Comparison of ENCODE assay signal across 8 cellular contexts in the genomic region with DNA sequence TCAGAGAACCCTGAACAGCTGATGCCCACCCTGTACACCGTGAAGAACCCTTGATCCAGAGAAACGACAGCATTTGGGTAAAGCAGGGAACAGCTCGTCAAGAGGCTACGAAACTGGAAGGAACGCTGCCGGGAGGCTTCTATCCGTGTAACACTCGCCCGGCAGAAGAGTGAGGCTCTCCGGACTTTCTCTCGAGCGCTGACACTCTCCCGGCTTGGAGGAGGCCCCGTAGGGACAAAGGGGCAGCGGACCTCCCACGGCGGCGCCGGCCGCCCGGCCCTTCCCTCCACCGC. TPM values are rescaled to one million over a fixed set of nuclear protein-coding genes. Genes with fewer than 3 reads are reported as not detected.
DNase-seq lines count a peak whose midpoint lies in the region; ATAC-seq and TF ChIP-seq lines count a peak whose summit lies in the region.

No MANE protein-coding gene starts in this region.

- peaks cover 13% of the 10 kb centered on the region for H3F3A ChIP-seq in PC-3 (ENCODE audit: low read length, unreplicated experiment)

- intact Hi-C loops in PC-3 (cut with micrococcal nuclease) = loop anchor here (1.0 to 5.0 kb wide), 2 partner anchors 21 to 123 kb away; a partner anchor contains a TSS
- intact Hi-C loops in esophagus muscularis mucosa (cut with DNase I) = no loop called here

- TF ChIP-seq EP300 in esophagus muscularis mucosa (IDR thresholded peaks at IDR 0.05) = no peak

- H3K9ac ChIP-seq in PC-3 (ENCODE audit: low read length) (peak overlapping the region; percentile 93), rectal smooth muscle tissue (ENCODE audit: low read length) (peak overlapping the region; percentile 76)

- H4K20me1 ChIP-seq in PC-3 (ENCODE audit: low read length) = no peaks in the 10 kb centered on the region

- POLR2A ChIA-PET in PC-3 (lab: Charles Lee; ENCODE audit: unreplicated experiment) = no interaction called here

- H3K36me3 ChIP-seq in PC-3 (ENCODE audit: low read depth, low read length) = peaks cover 6% of the 10 kb centered on the region
- H3K36me3 ChIP-seq in esophagus muscularis mucosa = peaks cover 4 to 61% (median 52%) of the 10 kb centered on the region in 4 donors
- peaks cover 10% of the 10 kb centered on the region for H3K36me3 ChIP-seq in rectal smooth muscle tissue (ENCODE audit: control insufficient read depth, insufficient read depth, low read length)

- DNase-seq in PC-3 = no peak
- DNase-seq in esophagus muscularis mucosa (ENCODE audit: extremely low spot score) = no peak
- DNase-seq in SHP77 (lab: John Stamatoyannopoulos, UW) = no peak
- DNase-seq in NOMO-1 (lab: John Stamatoyannopoulos, UW; ENCODE audit: unreplicated experiment in 2 of 2) = no peak

- H3K27ac ChIP-seq in PC-3 (ENCODE audit: low read length) (peak overlapping the region; percentile 86), esophagus muscularis mucosa (replicated peaks in 1 of 4) (peak overlapping the region; percentile 93 to 95 (median 93)), rectal smooth muscle tissue (ENCODE audit: low read depth, low read length) (peak overlapping the region; percentile 96)

- no peaks in the 10 kb centered on the region for H3K9me3 ChIP-seq in PC-3 (ENCODE audit: low read length)
- H3K9me3 ChIP-seq in esophagus muscularis mucosa = no peaks in the 10 kb centered on the region

- H3K9me2 ChIP-seq in PC-3 (replicated peaks; ENCODE audit: low read length) = no peaks in the 10 kb centered on the region

- ATAC-seq in GM19395 (IDR thresholded peaks at IDR 0.05; ENCODE audit: unreplicated experiment) (peak; percentile 17), PC-3 (no peak), GM21723 (IDR thresholded peaks at IDR 0.05; ENCODE audit: unreplicated experiment) (no peak), HG02885 (IDR thresholded peaks at IDR 0.05; ENCODE audit: poor library complexity, unreplicated experiment) (no peak)

- no TSS peak for BruUV-seq in PC-3 (replicated peaks; lab: Mats Ljungman, UMichigan)

- CTCF ChIA-PET in PC-3 (lab: Charles Lee) = interaction anchor here (0.9 kb wide), 1 partner anchor 32 kb away, joined by 4 read pairs; no protein-coding TSS in a partner anchor

- H3K27me3 ChIP-seq in PC-3 (ENCODE audit: low read length) (no peaks in the 10 kb centered on the region), esophagus muscularis mucosa (no peaks in the 10 kb centered on the region), rectal smooth muscle tissue (ENCODE audit: control insufficient read depth, insufficient read depth, low read length) (no peaks in the 10 kb centered on the region)

- TF ChIP-seq POLR2A in esophagus muscularis mucosa (IDR thresholded peaks at IDR 0.05; ENCODE audit: low read depth) = no peak

- H3K4me3 ChIP-seq in PC-3 (ENCODE audit: low read length) (peak overlapping the region; percentile 97), esophagus muscularis mucosa (peak overlapping the region; percentile 72 to 88 (median 84)), rectal smooth muscle tissue (ENCODE audit: low read length) (peak overlapping the region; percentile 94)

- TF ChIP-seq CTCF in PC-3 (conservative IDR thresholded peaks at IDR 0.05; ENCODE audit: low read depth, low read length) (no peak), esophagus muscularis mucosa (IDR thresholded peaks at IDR 0.05) (no peak)

- peaks cover 30% of the 10 kb centered on the region for H3K79me2 ChIP-seq in PC-3 (ENCODE audit: low read length)

- H3K4me1 ChIP-seq in PC-3 (ENCODE audit: insufficient read depth, low read length) (peaks cover 48% of the 10 kb centered on the region), esophagus muscularis mucosa (peaks cover 56 to 89% (median 83%) of the 10 kb centered on the region in 4 donors), rectal smooth muscle tissue (ENCODE audit: control insufficient read depth, insufficient read depth, low read length) (peaks cover 21% of the 10 kb centered on the region)

- peak overlapping the region; percentile 99 for H3K4me2 ChIP-seq in PC-3 (ENCODE audit: low read length)

- 0% methylated on average over 16 of the region's 22 CpGs for WGBS in esophagus muscularis mucosa

- peak overlapping the region; percentile 92 for H2AFZ ChIP-seq in PC-3 (ENCODE audit: low read length)

RNA-seq across cellular contexts. Expression of a gene that starts 1.7 kb away (rescaled TPM):
- total RNA-seq in PC-3 (2014; rRNA removed) (97.8 and 111 TPM in 2 replicates), esophagus muscularis mucosa (100 to 1,000 TPM in 2 of 4 donors, 10 to 100 TPM in 2; 37.4 to 114 (median 97.2) TPM)

RNA-seq across cellular contexts. Expression of a gene that starts 7.2 kb away (rescaled TPM):
- total RNA-seq in PC-3 (2014; rRNA removed) (143 and 156 TPM in 2 replicates), esophagus muscularis mucosa (10 to 100 TPM; 18.7 to 40.6 (median 37.5) TPM)

RNA-seq across cellular contexts. Expression of a gene that starts 17.4 kb away (rescaled TPM):
- 0.23 and 1.3 TPM in 2 replicates for total RNA-seq in PC-3 (2014; rRNA removed)
- total RNA-seq in esophagus muscularis mucosa = 10 to 100 TPM in 1 of 4 donors, 1 to 10 TPM in 3; 8.3 to 15.6 (median 9.0) TPM

RNA-seq across cellular contexts. Expression of a gene that starts 19.8 kb away (rescaled TPM):
- total RNA-seq in PC-3 (2014; rRNA removed) (20.0 and 21.4 TPM in 2 replicates), esophagus muscularis mucosa (10 to 100 TPM; 28.7 to 44.2 (median 33.2) TPM)

RNA-seq across cellular contexts. Expression of a gene that starts 21.6 kb away (rescaled TPM):
- total RNA-seq in PC-3 (2014; rRNA removed) = 13.2 and 20.8 TPM in 2 replicates
- total RNA-seq in esophagus muscularis mucosa = 1 to 10 TPM; 2.1 to 6.7 (median 3.4) TPM
